36 cellular contexts compared by ENCODE assay signal in genomic region chr16:22843122-22843521, GRCh38. TPM values are rescaled to one million over a fixed set of nuclear protein-coding genes. Genes with fewer than 3 reads are reported as not detected.
"Had no signal": no experiment of that assay in that cellular context is flagged by ENCODE, and none has a peak within 500 bp of the region (broad histone marks: within the 10 kb centered on the region; RNA-seq: fewer than 3 reads in every experiment).

No MANE protein-coding gene starts in this region.

- H3K4me3 ChIP-seq: adrenal gland, body of pancreas, breast epithelium had no signal

- H3K4me3 Mint-ChIP-seq: activated B cell treated with CpG ODN at 0.5 μM for 24 hours; activated CD4-positive, alpha-beta memory T cell treated with anti-CD3 and anti-CD28 coated beads for 36 hours; activated CD4-positive, alpha-beta T cell treated with anti-CD3 and anti-CD28 coated beads, Interleukin-2, amount 10 ng/mL, durations not matched to agents 24 days and 14 days; activated CD8-positive, alpha-beta T cell treated with anti-CD3 and anti-CD28 coated beads for 36 hours; activated naive CD4-positive, alpha-beta T cell treated with anti-CD3 and anti-CD28 coated beads for 36 hours; activated naive CD8-positive, alpha-beta T cell treated with anti-CD3 and anti-CD28 coated beads for 36 hours; activated T-cell treated with anti-CD3 and anti-CD28 coated beads, Interleukin-2, amount 50 U/mL, for 4 hours; activated T-cell treated with anti-CD3 and anti-CD28 coated beads, Interleukin-2, amount 50 U/mL, for 72 hours; activated T-helper 1 cell treated with anti-CD3 and anti-CD28 coated beads, Interleukin-12 subunit alpha, Interleukin-12 subunit beta, Interleukin-2, Interleukin-4 antibody, amounts not matched to agents 30 ng/mL and 10 ng/mL and 1 ng/mL, durations not matched to agents 14 hours and 24 hours and 36 hours; activated T-helper 17 cell treated with anti-CD3 and anti-CD28 coated beads, Interleukin-2, amount 50 U/mL, for 72 hours; T-helper 1 cell treated with Interleukin-12 subunit alpha and Interleukin-12 subunit beta and Interleukin-4 antibody, amounts not matched to agents 30 μg/mL and 1 μg/mL, for 36 hours; T-helper 2 cell treated with Interferon-gamma antibody and Interleukin-4, amounts not matched to agents 5 μg/mL and 100 μg/mL, for 36 hours had no signal

- H3K9me3 ChIP-seq: adrenal gland, body of pancreas, breast epithelium had no signal

- H3K9me3 Mint-ChIP-seq: activated B cell treated with CpG ODN at 0.5 μM for 24 hours; activated CD4-positive, alpha-beta memory T cell treated with anti-CD3 and anti-CD28 coated beads for 36 hours; activated CD4-positive, alpha-beta T cell treated with anti-CD3 and anti-CD28 coated beads, Interleukin-2, amount 10 ng/mL, durations not matched to agents 24 days and 14 days; activated CD8-positive, alpha-beta T cell treated with anti-CD3 and anti-CD28 coated beads for 36 hours; activated naive CD4-positive, alpha-beta T cell treated with anti-CD3 and anti-CD28 coated beads for 36 hours; activated naive CD4-positive, alpha-beta T cell treated with anti-CD3 and anti-CD28 coated beads, Interleukin-2, amount 50 U/mL, for 72 hours; activated naive CD8-positive, alpha-beta T cell treated with anti-CD3 and anti-CD28 coated beads for 36 hours; activated T-cell treated with anti-CD3 and anti-CD28 coated beads, Interleukin-2, amount 50 U/mL, for 4 hours; activated T-cell treated with anti-CD3 and anti-CD28 coated beads, Interleukin-2, amount 50 U/mL, for 72 hours; activated T-helper 1 cell treated with anti-CD3 and anti-CD28 coated beads, Interleukin-12 subunit alpha, Interleukin-12 subunit beta, Interleukin-2, Interleukin-4 antibody, amounts not matched to agents 30 ng/mL and 10 ng/mL and 1 ng/mL, durations not matched to agents 14 hours and 24 hours and 36 hours; activated T-helper 17 cell treated with anti-CD3 and anti-CD28 coated beads, Interleukin-2, amount 50 U/mL, for 72 hours; T-helper 1 cell treated with Interleukin-12 subunit alpha and Interleukin-12 subunit beta and Interleukin-4 antibody, amounts not matched to agents 30 μg/mL and 1 μg/mL, for 36 hours; T-helper 2 cell treated with Interferon-gamma antibody and Interleukin-4, amounts not matched to agents 5 μg/mL and 100 μg/mL, for 36 hours had no signal

- H3K27ac Mint-ChIP-seq: activated B cell treated with CpG ODN at 0.5 μM for 24 hours; activated CD4-positive, alpha-beta memory T cell treated with anti-CD3 and anti-CD28 coated beads for 36 hours; activated CD4-positive, alpha-beta T cell treated with anti-CD3 and anti-CD28 coated beads, Interleukin-2, amount 10 ng/mL, durations not matched to agents 24 days and 14 days; activated CD8-positive, alpha-beta T cell treated with anti-CD3 and anti-CD28 coated beads for 36 hours; activated naive CD4-positive, alpha-beta T cell treated with anti-CD3 and anti-CD28 coated beads for 36 hours; activated naive CD4-positive, alpha-beta T cell treated with anti-CD3 and anti-CD28 coated beads, Interleukin-2, amount 50 U/mL, for 72 hours; activated naive CD8-positive, alpha-beta T cell treated with anti-CD3 and anti-CD28 coated beads for 36 hours; activated T-cell treated with anti-CD3 and anti-CD28 coated beads, Interleukin-2, amount 50 U/mL, for 72 hours; activated T-helper 1 cell treated with anti-CD3 and anti-CD28 coated beads, Interleukin-12 subunit alpha, Interleukin-12 subunit beta, Interleukin-2, Interleukin-4 antibody, amounts not matched to agents 30 ng/mL and 10 ng/mL and 1 ng/mL, durations not matched to agents 14 hours and 24 hours and 36 hours; activated T-helper 17 cell treated with anti-CD3 and anti-CD28 coated beads, Interleukin-2, amount 50 U/mL, for 72 hours; T-helper 1 cell treated with Interleukin-12 subunit alpha and Interleukin-12 subunit beta and Interleukin-4 antibody, amounts not matched to agents 30 μg/mL and 1 μg/mL, for 36 hours; T-helper 2 cell treated with Interferon-gamma antibody and Interleukin-4, amounts not matched to agents 5 μg/mL and 100 μg/mL, for 36 hours had no signal

- H3K27ac ChIP-seq: body of pancreas, brain microvascular endothelial cell, breast epithelium, VCaP had no signal

- H3K36me3 ChIP-seq: adrenal gland, brain microvascular endothelial cell, breast epithelium had no signal

- H3K27me3 ChIP-seq: adrenal gland, body of pancreas, brain microvascular endothelial cell, breast epithelium had no signal

- DNase-seq: activated B cell treated with CpG ODN at 0.5 μM for 24 hours; activated CD4-positive, alpha-beta memory T cell treated with anti-CD3 and anti-CD28 coated beads for 36 hours; activated CD4-positive, alpha-beta T cell treated with anti-CD3 and anti-CD28 coated beads for 4 hours; activated CD4-positive, alpha-beta T cell treated with anti-CD3 and anti-CD28 coated beads, Interleukin-2, amount 10 ng/mL, durations not matched to agents 24 days and 14 days; activated CD4-positive, alpha-beta T cell treated with anti-CD3 and anti-CD28 coated beads, Interleukin-2, amount 50 U/mL, for 1 hour; activated CD4-positive, alpha-beta T cell treated with anti-CD3 and anti-CD28 coated beads, Interleukin-2, amount 50 U/mL, for 4 hours; activated CD4-positive, CD25-positive, alpha-beta regulatory T cell treated with anti-CD3 and anti-CD28 coated beads, Interleukin-2, amount 50 U/mL, for 72 hours; activated CD8-positive, alpha-beta memory T cell treated with anti-CD3 and anti-CD28 coated beads, Interleukin-2, amount 50 U/mL, for 4 hours; activated CD8-positive, alpha-beta T cell treated with anti-CD3 and anti-CD28 coated beads for 36 hours; activated effector memory CD4-positive, alpha-beta T cell treated with anti-CD3 and anti-CD28 coated beads, Interleukin-2, amount 50 U/mL, for 16 hours; activated gamma-delta T cell treated with Interleukin-2 at 50 U/mL for 16 hours; activated naive CD4-positive, alpha-beta T cell; activated naive CD4-positive, alpha-beta T cell treated with anti-CD3 and anti-CD28 coated beads for 36 hours; activated naive CD4-positive, alpha-beta T cell treated with anti-CD3 and anti-CD28 coated beads, Interleukin-2, amount 50 U/mL, for 16 hours; activated naive CD8-positive, alpha-beta T cell treated with anti-CD3 and anti-CD28 coated beads for 36 hours; activated T-cell treated with anti-CD3 and anti-CD28 coated beads for 4 hours; activated T-cell treated with anti-CD3 and anti-CD28 coated beads, Interleukin-2, amount 50 U/mL, for 1 hour; activated T-cell treated with anti-CD3 and anti-CD28 coated beads, Interleukin-2, amount 50 U/mL, for 4 hours; activated T-cell treated with anti-CD3 and anti-CD28 coated beads, Interleukin-2, amount 50 U/mL, for 72 hours; amniotic stem cell; aorta; body of pancreas; brain microvascular endothelial cell; central memory CD4-positive, alpha-beta T cell; T-helper 1 cell; T-helper 2 cell; T-helper 9 cell had no signal

- ATAC-seq: activated CD8-positive, alpha-beta T cell treated with anti-CD3 and anti-CD28 coated beads for 36 hours; activated naive CD4-positive, alpha-beta T cell treated with anti-CD3 and anti-CD28 coated beads, Interleukin-2, amount 50 U/mL, for 72 hours; activated T-cell treated with anti-CD3 and anti-CD28 coated beads, Interleukin-2, amount 50 U/mL, for 4 hours; activated T-cell treated with anti-CD3 and anti-CD28 coated beads, Interleukin-2, amount 50 U/mL, for 72 hours; activated T-helper 17 cell treated with anti-CD3 and anti-CD28 coated beads, Interleukin-2, amount 50 U/mL, for 72 hours; body of pancreas had no signal

- H3K4me1 Mint-ChIP-seq: activated B cell treated with CpG ODN at 0.5 μM for 24 hours; activated CD4-positive, alpha-beta T cell treated with anti-CD3 and anti-CD28 coated beads, Interleukin-2, amount 10 ng/mL, durations not matched to agents 24 days and 14 days; activated naive CD8-positive, alpha-beta T cell treated with anti-CD3 and anti-CD28 coated beads for 36 hours; activated T-helper 17 cell treated with anti-CD3 and anti-CD28 coated beads, Interleukin-2, amount 50 U/mL, for 72 hours had no signal

- H3K4me1 ChIP-seq: adrenal gland, body of pancreas, breast epithelium had no signal

- H3K36me3 Mint-ChIP-seq: activated CD4-positive, alpha-beta memory T cell treated with anti-CD3 and anti-CD28 coated beads for 36 hours; activated naive CD4-positive, alpha-beta T cell treated with anti-CD3 and anti-CD28 coated beads, Interleukin-2, amount 50 U/mL, for 72 hours; activated naive CD8-positive, alpha-beta T cell treated with anti-CD3 and anti-CD28 coated beads for 36 hours had no signal

RNA-seq across cellular contexts. Expression of gene HS3ST2, which starts 29.2 kb away (rescaled TPM):
- total RNA-seq: activated B cell treated with CpG ODN at 0.5 μM for 24 hours; activated CD4-positive, alpha-beta memory T cell treated with anti-CD3 and anti-CD28 coated beads for 36 hours; activated CD4-positive, alpha-beta T cell treated with anti-CD3 and anti-CD28 coated beads, Interleukin-2, amount 10 ng/mL, durations not matched to agents 24 days and 14 days; activated CD8-positive, alpha-beta memory T cell treated with anti-CD3 and anti-CD28 coated beads for 36 hours; activated CD8-positive, alpha-beta T cell treated with anti-CD3 and anti-CD28 coated beads for 36 hours; activated naive CD4-positive, alpha-beta T cell treated with anti-CD3 and anti-CD28 coated beads for 36 hours; activated naive CD4-positive, alpha-beta T cell treated with anti-CD3 and anti-CD28 coated beads, Interleukin-2, amount 50 U/mL, for 72 hours; activated naive CD8-positive, alpha-beta T cell treated with anti-CD3 and anti-CD28 coated beads for 36 hours; activated T-cell treated with anti-CD3 and anti-CD28 coated beads, Interleukin-2, amount 50 U/mL, for 4 hours; activated T-cell treated with anti-CD3 and anti-CD28 coated beads, Interleukin-2, amount 50 U/mL, for 72 hours; activated T-helper 1 cell treated with anti-CD3 and anti-CD28 coated beads, Interleukin-12 subunit alpha, Interleukin-12 subunit beta, Interleukin-2, Interleukin-4 antibody, amounts not matched to agents 30 ng/mL and 10 ng/mL and 1 ng/mL, durations not matched to agents 14 hours and 24 hours and 36 hours; activated T-helper 17 cell treated with anti-CD3 and anti-CD28 coated beads, Interleukin-2, amount 50 U/mL, for 72 hours had no signal
